ENCODE assay signal across 1 cellular context in genomic region chr1:62676606-62677356, GRCh38.
TF ChIP-seq lines count a peak whose summit lies in the region.

No MANE protein-coding gene starts in this region.

TF ChIP-seq in K562, 482 proteins besides CTCF, POLR2A, EP300 and RAD21:
- no peak for TF ChIP-seq MTF1 (CRISPR knock-in tag; IDR thresholded peaks at IDR 0.05; ENCODE audit: borderline replicate concordance)
- peak; percentile 55 for TF ChIP-seq USF2 (CRISPR knock-in tag; IDR thresholded peaks at IDR 0.05)
- no peak for TF ChIP-seq FIP1L1 (IDR thresholded peaks at IDR 0.05; ENCODE audit: low read depth, low read length, poor library complexity, severe bottlenecking)
- no peak for TF ChIP-seq HDGF (IDR thresholded peaks at IDR 0.05)
- TF ChIP-seq ATF2 (CRISPR knock-in tag; IDR thresholded peaks at IDR 0.05): no peak
- TF ChIP-seq NRF1 (conservative IDR thresholded peaks at IDR 0.05 in 1 of 2, IDR thresholded peaks at IDR 0.05 in 1 of 2): no peak
- TF ChIP-seq ATF3 (IDR thresholded peaks at IDR 0.05): peak; percentile 70
- TF ChIP-seq ATF3 (CRISPR knock-in tag; conservative IDR thresholded peaks at IDR 0.05): no peak
- TF ChIP-seq CEBPG (CRISPR knock-in tag; IDR thresholded peaks at IDR 0.05): no peak
- peak; percentile 26 to 33; a peak in 2 of 4 replicates for TF ChIP-seq CEBPG (tag; conservative IDR thresholded peaks at IDR 0.05 in 1 of 2, IDR thresholded peaks at IDR 0.05 in 1 of 2)
- peak; percentile 29; the same call in 1 of the 2 replicates for TF ChIP-seq HMBOX1 (IDR thresholded peaks at IDR 0.05)
- 0 out of 2 replicates have a peak, but pooled peaks have one; percentile 20 for TF ChIP-seq USF1 (CRISPR knock-in tag; IDR thresholded peaks at IDR 0.05)
